15 cellular contexts compared by ENCODE assay signal in genomic region chr1:236059011-236059410, GRCh38. TPM values are rescaled to one million over a fixed set of nuclear protein-coding genes. Genes with fewer than 3 reads are reported as not detected.
DNase-seq lines count a peak whose midpoint lies in the region; ATAC-seq and TF ChIP-seq lines count a peak whose summit lies in the region.
"Had no signal": no experiment of that assay in that cellular context is flagged by ENCODE, and none has a peak within 500 bp of the region (broad histone marks: within the 10 kb centered on the region; RNA-seq: fewer than 3 reads in every experiment).

No MANE protein-coding gene starts in this region.

- H3K36me3 ChIP-seq in SJCRH30 (no peaks in the 10 kb centered on the region), ovary (no peaks in the 10 kb centered on the region), tibial artery (peaks cover 0 to 5% (median 0%) of the 10 kb centered on the region in 3 donors)

- no peaks in the 10 kb centered on the region for H3K27me3 ChIP-seq in SJCRH30
- no peaks in the 10 kb centered on the region for H3K27me3 ChIP-seq in ovary
- H3K27me3 ChIP-seq in tibial artery, result no peaks in the 10 kb centered on the region
- H3K27me3 ChIP-seq: SJSA1 had no signal

- no peak for TF ChIP-seq EP300 in ovary (IDR thresholded peaks at IDR 0.05)

- ATAC-seq in GM21717 (IDR thresholded peaks at IDR 0.05; ENCODE audit: unreplicated experiment), result no peak

- H3K27ac ChIP-seq in SJCRH30 (peak overlapping the region; percentile 53), ovary (no peak overlapping the region), tibial artery (peak overlapping the region; percentile 47)
- H3K27ac ChIP-seq: SJSA1 had no signal

- H3K4me1 ChIP-seq in SJCRH30, result peaks cover 15% of the 10 kb centered on the region
- peaks cover 9% of the 10 kb centered on the region for H3K4me1 ChIP-seq in ovary (ENCODE audit: insufficient read depth)
- H3K4me1 ChIP-seq in tibial artery, result peaks cover 0 to 69% (median 33%) of the 10 kb centered on the region in 4 donors

- TF ChIP-seq POLR2A in ovary (IDR thresholded peaks at IDR 0.05), result no peak

- H3K4me3 ChIP-seq in SJCRH30 (no peak overlapping the region), fibroblast of villous mesenchyme (ENCODE audit: low read depth, low read length) (peak overlapping the region; percentile 33), ovary (peak overlapping the region; percentile 1), tibial artery (peak overlapping the region in 1 of 2 donors; percentile 1)
- H3K4me3 ChIP-seq: SJSA1 had no signal

- intact Hi-C loops in ovary (cut with DNase I) (no loop called here), tibial artery (cut with DNase I; ENCODE audit: low total_unique reads) (no loop called here)

- TF ChIP-seq CTCF in fibroblast of villous mesenchyme (IDR thresholded peaks at IDR 0.05; ENCODE audit: insufficient read depth, low read depth, low read length) (no peak), ovary (IDR thresholded peaks at IDR 0.05) (no peak), tibial artery (IDR thresholded peaks at IDR 0.05) (no peak)

- WGBS in ovary, 3 donors, result 31 to 42% (median 36%) methylated on average over 5 of the region's 5 CpGs

- no peak for DNase-seq in SJCRH30
- DNase-seq in fibroblast of villous mesenchyme (ENCODE audit: low read depth), result no peak
- peak in 1 of 5 donors; percentile 17 for DNase-seq in ovary
- no peak for DNase-seq in tibial artery
- DNase-seq in activated CD4-positive, alpha-beta T cell treated with anti-CD3 and anti-CD28 coated beads, Interleukin-2, amount 50 U/mL, for 4 hours, result no peak
- DNase-seq in stimulated activated CD4-positive, alpha-beta T cell treated with anti-CD3 and anti-CD28 coated beads, Interleukin-12 subunit alpha, Interleukin-12 subunit beta, amount 100 ng/mL, for 4 hours, result no peak
- DNase-seq: activated CD8-positive, alpha-beta memory T cell treated with anti-CD3 and anti-CD28 coated beads for 24 hours; activated naive CD8-positive, alpha-beta T cell treated with anti-CD3 and anti-CD28 coated beads, Interleukin-2, amount 10 ng/mL, durations not matched to agents 7 days and 5 days; Calu3; cortex of kidney; Karpas-422; NCI-H1105; NCI-H526 treated with DMSO at 0.1 percent for 48 hours had no signal

- H3K9me3 ChIP-seq in SJCRH30 (replicated peaks) (no peaks in the 10 kb centered on the region), ovary (no peaks in the 10 kb centered on the region), tibial artery (no peaks in the 10 kb centered on the region)
- H3K9me3 ChIP-seq: SJSA1 had no signal

RNA-seq across cellular contexts. Expression of gene NID1, which starts 5.9 kb away (rescaled TPM):
- total RNA-seq in SJCRH30 (2014; rRNA removed; shearing (Covaris generic)), result 27.4 and 29.6 TPM in 2 replicates
- total RNA-seq in fibroblast of villous mesenchyme, result 204 and 211 TPM in 2 replicates
- 100 to 1,000 TPM in 3 of 7 donors, 10 to 100 TPM in 4; 59.2 to 141 (median 72.0) TPM for total RNA-seq in ovary
- 100 to 1,000 TPM in 1 of 2 donors, 10 to 100 TPM in 1; 76.4 to 147 TPM for polyA plus RNA-seq in ovary

Comparison
In these comparisons a context has a peak if more than half of its experiments do, and no peak if none do; other contexts are left out.
1. H3K27ac ChIP-seq: peak in SJCRH30 (single experiment) and tibial artery (2 of 2); none in ovary (0 of 2).